In genomic region chr13:60414177-60414576, GRCh38 we compare ENCODE assay signal across 23 cellular contexts. TPM values are rescaled to one million over a fixed set of nuclear protein-coding genes. Genes with fewer than 3 reads are reported as not detected.
DNase-seq lines count a peak whose midpoint lies in the region; ATAC-seq, FAIRE-seq and TF ChIP-seq lines count a peak whose summit lies in the region.
"Had no signal": no experiment of that assay in that cellular context is flagged by ENCODE, and none has a peak within 500 bp of the region (broad histone marks: within the 10 kb centered on the region; RNA-seq: fewer than 3 reads in every experiment).

No MANE protein-coding gene starts in this region.

- H3K27me3 Mint-ChIP-seq in nephron progenitor cell (ENCODE audit: low read depth, poor library complexity): no peaks in the 10 kb centered on the region
- H3K27me3 Mint-ChIP-seq: B cell; CD4-positive, alpha-beta T cell had no signal

- no peak overlapping the region for H3K4me3 Mint-ChIP-seq in nephron progenitor cell
- H3K4me3 Mint-ChIP-seq: B cell; CD4-positive, alpha-beta T cell; CD8-positive, alpha-beta T cell had no signal

- in situ Hi-C loops in GM12878 (cut with MboI): no loop called here

- no peaks in the 10 kb centered on the region for H4K20me1 ChIP-seq in GM12878 (ENCODE audit: control insufficient read depth, insufficient read depth)

- peaks cover 19% of the 10 kb centered on the region for H3K9me3 Mint-ChIP-seq in nephron progenitor cell
- H3K9me3 Mint-ChIP-seq: CD4-positive, alpha-beta T cell; CD8-positive, alpha-beta T cell had no signal

- no peak overlapping the region for H3K27ac Mint-ChIP-seq in nephron progenitor cell
- H3K27ac Mint-ChIP-seq: B cell; CD4-positive, alpha-beta T cell; CD8-positive, alpha-beta T cell had no signal

- DNase-seq in NCI-H1092 treated with DMSO at 0.1 percent for 48 hours (lab: John Stamatoyannopoulos, UW) (peak; percentile 30), NCI-H1092 (lab: John Stamatoyannopoulos, UW) (no peak), left ventricle myocardium superior (no peak), right atrium auricular region (ENCODE audit: low spot score) (no peak), GM12878 (ENCODE audit: low read depth, low spot score) (no peak), right lobe of liver (no peak), nephron progenitor cell (no peak)
- DNase-seq: AML-193; Caco-2; Calu3; CD4-positive, alpha-beta T cell; CD8-positive, alpha-beta T cell; DMS79 treated with DMSO at 0.1 percent for 48 hours; GF-D8 had no signal

- no peak overlapping the region for H3K27ac ChIP-seq in right atrium auricular region
- no peak overlapping the region for H3K27ac ChIP-seq in GM12878 (ENCODE audit: control insufficient read depth, insufficient read depth)
- H3K27ac ChIP-seq in right lobe of liver: no peak overlapping the region
- H3K27ac ChIP-seq: 22Rv1; A549; BLaER1 treated with 17β-estradiol and CSF1 and Interleukin-3, amounts not matched to agents 10 nM and 100 nM; C4-2B had no signal

- peak; percentile 35 for FAIRE-seq in GM12878 (lab: Jason Lieb, UNC)
- FAIRE-seq: A549, D721Med, G401.6, GM12892, GM18507 had no signal

- no peaks in the 10 kb centered on the region for H3K9me3 ChIP-seq in right atrium auricular region
- no peaks in the 10 kb centered on the region; the same call in 2 of the 3 replicates for H3K9me3 ChIP-seq in GM12878 (replicated peaks; ENCODE audit: control insufficient read depth, insufficient read depth, low read length)
- H3K9me3 ChIP-seq in right lobe of liver: no peaks in the 10 kb centered on the region
- H3K9me3 ChIP-seq: A549, Caco-2 had no signal

- H3K4me1 ChIP-seq in right atrium auricular region (peaks cover 0 to 23% of the 10 kb centered on the region in 2 donors), GM12878 (ENCODE audit: control insufficient read depth, insufficient read depth, low read length) (no peaks in the 10 kb centered on the region), right lobe of liver (peaks cover 0 to 27% (median 13%) of the 10 kb centered on the region in 4 donors)

- CTCF ChIA-PET in GM12878 (lab: Yijun Ruan, JAX): no interaction called here

- TF ChIP-seq EP300 in GM12878 (IDR thresholded peaks at IDR 0.05; ENCODE audit: borderline replicate concordance in 1 of 2, control insufficient read depth in 1 of 2, low read depth in 2 of 2, low read length in 2 of 2): no peak

- POLR2A ChIA-PET in GM12878 (lab: Charles Lee): interaction anchor here (0.7 kb wide), 1 partner anchor 13 kb away, joined by 4 read pairs; no protein-coding TSS in a partner anchor

- TF ChIP-seq POLR2A in GM12878 (IDR thresholded peaks at IDR 0.05; ENCODE audit: low read depth, low read length): no peak
- no peak for TF ChIP-seq POLR2A in right lobe of liver (IDR thresholded peaks at IDR 0.05)

- peaks cover 34% of the 10 kb centered on the region for H3K36me3 Mint-ChIP-seq in nephron progenitor cell (ENCODE audit: low read depth)

- H3K4me3 ChIP-seq in right atrium auricular region: no peak overlapping the region
- no peak overlapping the region for H3K4me3 ChIP-seq in GM12878
- no peak overlapping the region for H3K4me3 ChIP-seq in right lobe of liver
- H3K4me3 ChIP-seq: A549; BLaER1 treated with 17β-estradiol and CSF1 and Interleukin-3, amounts not matched to agents 10 nM and 100 nM had no signal

- H3K4me2 ChIP-seq in GM12878 (ENCODE audit: control insufficient read depth, insufficient read depth): no peak overlapping the region
- H3K4me2 ChIP-seq: A549; BLaER1 treated with 17β-estradiol and CSF1 and Interleukin-3, amounts not matched to agents 10 nM and 100 nM had no signal

- H3K9ac ChIP-seq in GM12878 (ENCODE audit: control insufficient read depth, insufficient read depth, low read length): no peak overlapping the region
- H3K9ac ChIP-seq: BLaER1 treated with 17β-estradiol and CSF1 and Interleukin-3, amounts not matched to agents 10 nM and 100 nM had no signal

- no peak for TF ChIP-seq RAD21 in GM12878 (IDR thresholded peaks at IDR 0.05; ENCODE audit: insufficient read depth, low read depth, low read length)

- intact Hi-C loops in left ventricle myocardium superior (cut with micrococcal nuclease): no loop called here
- intact Hi-C loops in GM12878 (cut with micrococcal nuclease; ENCODE audit: unreplicated experiment): no loop called here
- intact Hi-C loops in right lobe of liver (cut with DNase I): no loop called here

- no peak overlapping the region for H2AFZ ChIP-seq in GM12878 (ENCODE audit: control insufficient read depth, low read depth, low read length)

- H3K27me3 ChIP-seq in right atrium auricular region (no peaks in the 10 kb centered on the region), GM12878 (replicated peaks in 1 of 2; ENCODE audit: control insufficient read depth in 2 of 2, insufficient read depth in 2 of 2, low read length in 1 of 2) (no peaks in the 10 kb centered on the region), right lobe of liver (no peaks in the 10 kb centered on the region)
- H3K27me3 ChIP-seq: BLaER1 treated with 17β-estradiol and CSF1 and Interleukin-3, amounts not matched to agents 10 nM and 100 nM had no signal

- ATAC-seq in left ventricle myocardium superior (peak; percentile 29), GM12878 (no peak), right lobe of liver (peak; percentile 74 to 89 (median 78))
- ATAC-seq: A549; CD8-positive, alpha-beta T cell had no signal

- RAD21 ChIA-PET in GM12878 (lab: Charles Lee; ENCODE audit: unreplicated experiment): interaction anchor here (1.3 to 4.6 kb wide), 4 partner anchors 13 to 17 kb away, joined by 3 to 29 read pairs (median 20); partner anchors contain the start of gene TDRD3

- H3K36me3 ChIP-seq in right atrium auricular region (no peaks in the 10 kb centered on the region), GM12878 (ENCODE audit: control insufficient read depth in 2 of 2, insufficient read depth in 2 of 2, low read length in 1 of 2) (no peaks in the 10 kb centered on the region), right lobe of liver (no peaks in the 10 kb centered on the region)

- TF ChIP-seq CTCF in right atrium auricular region (IDR thresholded peaks at IDR 0.05) (no peak), GM12878 (IDR thresholded peaks at IDR 0.05 in 2 of 3, conservative IDR thresholded peaks at IDR 0.05 in 1 of 3; ENCODE audit: control insufficient read depth in 2 of 3, extremely low read depth in 1 of 3, insufficient read depth in 1 of 3, low read depth in 3 of 3, low read length in 3 of 3) (no peak), right lobe of liver (IDR thresholded peaks at IDR 0.05) (no peak), nephron progenitor cell (IDR thresholded peaks at IDR 0.05) (no peak)

- peaks cover 13% of the 10 kb centered on the region for H3K79me2 ChIP-seq in GM12878 (ENCODE audit: control insufficient read depth, insufficient read depth, low read length)

- H3K4me1 Mint-ChIP-seq in nephron progenitor cell: peaks cover 3% of the 10 kb centered on the region

- SMC1A ChIA-PET in GM12878 (lab: Charles Lee; ENCODE audit: uncharacterized antibody, unreplicated experiment): interaction anchor here (4.5 kb wide), 1 partner anchor 15 kb away, joined by 55 read pairs; no protein-coding TSS in a partner anchor

- no TSS peak for BruUV-seq in GM12878 (replicated peaks; lab: Mats Ljungman, UMichigan)

TF ChIP-seq in GM12878, 131 proteins besides CTCF, POLR2A, EP300 and RAD21 (continues in another document):
- TF ChIP-seq HDAC2 (IDR thresholded peaks at IDR 0.05): no peak
- TF ChIP-seq TARDBP (IDR thresholded peaks at IDR 0.05; ENCODE audit: borderline replicate concordance): no peak
- no peak for TF ChIP-seq ZBTB11 (CRISPR knock-in tag; IDR thresholded peaks at IDR 0.05)
- TF ChIP-seq YY1 (IDR thresholded peaks at IDR 0.05; ENCODE audit: low read depth, low read length): no peak

RNA-seq across cellular contexts. Expression of gene TDRD3, which starts 17.2 kb away (rescaled TPM):
- 43.5 TPM for total RNA-seq in left ventricle myocardium superior
- 10 to 100 TPM; 28.3 to 31.4 TPM for total RNA-seq in right atrium auricular region
- 81.3 and 84.6 TPM in 2 replicates for total RNA-seq in GM12878 (2013; cell fraction: nucleolus; rRNA removed)
- total RNA-seq in GM12878 (2014; rRNA removed): 16.5 and 21.0 TPM in 2 replicates
- 27.9 and 29.6 TPM in 2 replicates for total RNA-seq in GM12878 (2014; rRNA removed; fragmentation: Illumina TruSeq; extraction: Trizol)
- total RNA-seq in GM12878 (2021): 24.3 and 24.9 TPM in 2 replicates
- polyA plus RNA-seq in GM12878 (2011; ENCODE audit: low read depth): 5.7 TPM
- 19.6 and 34.9 TPM in 2 replicates for polyA plus RNA-seq in GM12878 (2011; rRNA removed)
- polyA plus RNA-seq in GM12878 (2011; cell fraction: cytosol; rRNA removed): 5.0 and 5.3 TPM in 2 replicates
- 11.5 and 12.5 TPM in 2 replicates for polyA plus RNA-seq in GM12878 (2011; cell fraction: nucleus; rRNA removed)
- 9.8 and 12.6 TPM in 2 replicates for polyA plus RNA-seq in GM12878 (2012)
- 22.7 and 25.2 TPM in 2 replicates for polyA plus RNA-seq in GM12878 (2014; fragmentation: Illumina TruSeq; extraction: Trizol)
- polyA plus RNA-seq in GM12878 (2014; fragmentation: Nextera tagmentation; extraction: Ambion mirVana): 1 to 10 TPM; 8.4 to 9.5 TPM
- polyA plus RNA-seq in GM12878 (2014; rRNA removed): 12.2 and 15.0 TPM in 2 replicates
- polyA plus RNA-seq in GM12878 (2016; fragmentation: Nextera tagmentation; extraction: Ambion mirVana): 10 to 100 TPM; 10.5 to 12.0 TPM
- polyA minus RNA-seq in GM12878 (2011; rRNA and poly(A)+ RNA removed): 30.8 and 40.7 TPM in 2 replicates
- 11.5 and 16.9 TPM in 2 replicates for polyA minus RNA-seq in GM12878 (2011; cell fraction: cytosol; rRNA and poly(A)+ RNA removed)
- polyA minus RNA-seq in GM12878 (2011; cell fraction: nucleus; rRNA and poly(A)+ RNA removed): 31.4 and 43.9 TPM in 2 replicates
- total RNA-seq in right lobe of liver: 10 to 100 TPM in 5 of 6 experiments, 1 to 10 TPM in 1; 9.6 to 12.8 (median 11.4) TPM
